In genomic region chr17:57442401-57442823, GRCh38 we compare ENCODE assay signal across 9 cellular contexts.
DNase-seq lines count a peak whose midpoint lies in the region; ATAC-seq and TF ChIP-seq lines count a peak whose summit lies in the region.
"Had no signal": no experiment of that assay in that cellular context is flagged by ENCODE, and none has a peak within 500 bp of the region (broad histone marks: within the 10 kb centered on the region; RNA-seq: fewer than 3 reads in every experiment).

No MANE protein-coding gene starts in this region.

- H3K4me3 Mint-ChIP-seq in activated naive CD8-positive, alpha-beta T cell, result peak overlapping the region; percentile 77
- H3K4me3 Mint-ChIP-seq in type B pancreatic cell, result peak overlapping the region; percentile 19

- H3K4me1 ChIP-seq in left ventricle myocardium inferior, result peaks cover 74% of the 10 kb centered on the region

- H3K9me3 Mint-ChIP-seq in activated naive CD8-positive, alpha-beta T cell (ENCODE audit: low read depth), result no peaks in the 10 kb centered on the region
- no peaks in the 10 kb centered on the region for H3K9me3 Mint-ChIP-seq in type B pancreatic cell

- no peak overlapping the region for H3K4me3 ChIP-seq in left ventricle myocardium inferior

- DNase-seq in left ventricle myocardium inferior (no peak), left ventricle myocardium superior (no peak), left kidney (ENCODE audit: low read depth, low spot score) (peak; percentile 55), type B pancreatic cell (ENCODE audit: extremely low spot score, unreplicated experiment) (no peak), germinal center (ENCODE audit: low spot score) (no peak), GM13977 (ENCODE audit: low spot score) (no peak)
- DNase-seq: NCI-H1417 treated with DMSO at 0.1 percent for 48 hours had no signal

- H3K36me3 ChIP-seq in left ventricle myocardium inferior, result no peaks in the 10 kb centered on the region

- H3K9me3 ChIP-seq in left ventricle myocardium inferior (replicated peaks), result no peaks in the 10 kb centered on the region

- no peak for ATAC-seq in left ventricle myocardium superior
- ATAC-seq in GM18870 (IDR thresholded peaks at IDR 0.05; ENCODE audit: unreplicated experiment), result no peak

- peak overlapping the region; percentile 59 for H3K27ac ChIP-seq in left ventricle myocardium inferior (replicated peaks)

- intact Hi-C loops in left ventricle myocardium inferior (cut with micrococcal nuclease), result loop anchor here (10.0 kb wide), 1 partner anchor 198 kb away; no protein-coding TSS in a partner anchor
- intact Hi-C loops in left ventricle myocardium superior (cut with micrococcal nuclease), result no loop called here

- peaks cover 5% of the 10 kb centered on the region for H3K36me3 Mint-ChIP-seq in activated naive CD8-positive, alpha-beta T cell
- H3K36me3 Mint-ChIP-seq in type B pancreatic cell, result peaks cover 3% of the 10 kb centered on the region

- in situ Hi-C loops in GM13977 (cut with MboI; ENCODE audit: low pct_unique_long_range_greater_than_20kb, low sequenced_read_pairs, unreplicated experiment), result no loop called here

- H3K27ac Mint-ChIP-seq in activated naive CD8-positive, alpha-beta T cell, result peak overlapping the region; percentile 95
- H3K27ac Mint-ChIP-seq in type B pancreatic cell, result no peak overlapping the region

- H3K27me3 ChIP-seq in left ventricle myocardium inferior (ENCODE audit: low read depth), result no peaks in the 10 kb centered on the region

- TF ChIP-seq CTCF in left ventricle myocardium inferior (IDR thresholded peaks at IDR 0.05; ENCODE audit: borderline replicate concordance) (no peak), type B pancreatic cell (conservative IDR thresholded peaks at IDR 0.05) (no peak), GM13977 (IDR thresholded peaks at IDR 0.05; ENCODE audit: extremely low read depth, insufficient read depth, missing control alignments) (no peak)

- peaks cover 68% of the 10 kb centered on the region for H3K4me1 Mint-ChIP-seq in activated naive CD8-positive, alpha-beta T cell (ENCODE audit: low read depth)
- H3K4me1 Mint-ChIP-seq in type B pancreatic cell (ENCODE audit: unreplicated experiment), result peaks cover 66% of the 10 kb centered on the region

- no peaks in the 10 kb centered on the region for H3K27me3 Mint-ChIP-seq in activated naive CD8-positive, alpha-beta T cell
- H3K27me3 Mint-ChIP-seq in type B pancreatic cell, result no peaks in the 10 kb centered on the region
